In the genomic region with DNA sequence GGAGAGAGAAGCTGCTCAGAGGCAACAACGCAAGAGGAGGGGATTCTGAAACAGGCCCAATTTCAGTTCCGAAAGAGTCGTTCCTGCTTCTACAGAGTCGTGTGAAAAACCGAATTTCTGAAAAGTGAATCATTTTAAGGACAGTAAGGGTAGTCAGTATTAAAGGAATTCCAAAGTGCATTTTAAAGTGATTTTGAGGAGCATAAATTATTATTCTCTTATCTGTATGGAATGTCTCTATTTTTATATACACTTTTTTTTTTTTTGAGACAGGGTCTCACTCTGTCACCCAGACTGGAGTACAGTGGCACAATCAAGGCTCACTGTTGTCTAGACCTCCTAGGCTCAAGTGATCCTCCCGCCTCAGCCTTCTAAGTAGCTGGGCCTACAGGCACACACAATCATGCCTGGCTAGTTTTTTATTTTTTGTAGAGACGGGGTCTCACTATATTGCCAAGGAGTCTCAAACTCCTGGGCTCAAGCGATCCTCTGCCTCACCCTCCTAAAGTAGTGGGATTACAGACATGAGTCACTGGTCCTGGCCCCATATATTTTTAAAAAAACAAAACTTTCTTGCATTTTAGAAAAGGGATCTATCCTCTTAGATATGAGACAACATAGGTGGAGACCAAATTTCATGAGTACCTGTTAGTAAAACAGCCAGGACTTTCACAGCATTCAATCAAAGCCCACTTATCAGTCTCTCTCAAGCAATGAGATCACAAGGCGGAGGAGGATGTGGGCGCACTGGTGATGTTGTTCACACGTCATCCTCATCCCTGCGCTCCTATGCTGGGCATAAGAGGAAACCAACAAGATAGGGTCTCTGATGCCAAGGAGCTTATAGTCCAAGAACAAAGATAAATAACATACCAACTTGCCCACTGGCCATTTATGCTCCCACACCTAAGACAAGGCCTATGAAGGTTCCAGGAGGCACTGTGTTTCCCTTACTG, we compare ENCODE assay signal across 12 cellular contexts. TPM values are rescaled to one million over a fixed set of nuclear protein-coding genes. Genes with fewer than 3 reads are reported as not detected.
A peak's percentile ranks its signal among the peaks of the same experiment; 100 is the strongest.
DNase-seq lines count a peak whose midpoint lies in the region; ATAC-seq and TF ChIP-seq lines count a peak whose summit lies in the region.
"Had no signal": no experiment of that assay in that cellular context is flagged by ENCODE, and none has a peak within 500 bp of the region (broad histone marks: within the 10 kb centered on the region; RNA-seq: fewer than 3 reads in every experiment).

No MANE protein-coding gene starts in this region.

- peak overlapping the region; percentile 87 for H3K27ac Mint-ChIP-seq in activated CD8-positive, alpha-beta T cell treated with anti-CD3 and anti-CD28 coated beads for 36 hours

- POLR2A ChIA-PET in IMR-90 (lab: Charles Lee; ENCODE audit: unreplicated experiment) = no interaction called here
- POLR2A ChIA-PET in activated CD8-positive, alpha-beta T cell treated with anti-CD3 and anti-CD28 coated beads for 36 hours (lab: Charles Lee) = interaction anchor here (1.1 to 7.4 kb wide), 3 partner anchors 13 to 22 kb away, joined by 3 to 107 read pairs (median 4); no protein-coding TSS in a partner anchor

- no peak for TF ChIP-seq CTCF in IMR-90 (conservative IDR thresholded peaks at IDR 0.05; ENCODE audit: low read depth, low read length)
- TF ChIP-seq CTCF in activated CD8-positive, alpha-beta T cell treated with anti-CD3 and anti-CD28 coated beads for 36 hours (IDR thresholded peaks at IDR 0.05) = no peak

- peak overlapping the region; percentile 97 for H3K23ac ChIP-seq in IMR-90 (ENCODE audit: low read depth, low read length)

- no TSS peak for BruUV-seq in IMR-90 (replicated peaks; lab: Mats Ljungman, UMichigan)

- H3K79me1 ChIP-seq in IMR-90 (ENCODE audit: low read depth in 1 of 2, low read length in 2 of 2) = peaks cover 27 to 74% of the 10 kb centered on the region in 2 experiments

- peak overlapping the region; percentile 41; the same call in 1 of the 2 replicates for H3K9ac ChIP-seq in IMR-90 (ENCODE audit: low read depth, low read length)
- H3K9ac ChIP-seq: KMS-11 had no signal

- peak overlapping the region; percentile 97 for H3K14ac ChIP-seq in IMR-90 (replicated peaks; ENCODE audit: low read depth, low read length)

- peak overlapping the region; percentile 80 for H3K18ac ChIP-seq in IMR-90 (ENCODE audit: low read depth, low read length)

- peak overlapping the region; percentile 84 for H3K27ac ChIP-seq in IMR-90 (ENCODE audit: insufficient read depth, low read length)
- H3K27ac ChIP-seq: KMS-11 had no signal

- peak overlapping the region; percentile 94 for H2BK120ac ChIP-seq in IMR-90 (ENCODE audit: low read depth, low read length)

- H3K4me1 Mint-ChIP-seq in activated CD8-positive, alpha-beta T cell treated with anti-CD3 and anti-CD28 coated beads for 36 hours (ENCODE audit: low read depth) = peaks cover 65% of the 10 kb centered on the region
- H3K4me1 Mint-ChIP-seq: neural crest cell had no signal

- H3K4ac ChIP-seq in IMR-90 (ENCODE audit: low read depth, low read length) = peak overlapping the region; percentile 94

- peaks cover 11% of the 10 kb centered on the region for H3K4me1 ChIP-seq in IMR-90 (ENCODE audit: control insufficient read depth, insufficient read depth, low read length)

- H3K4me2 ChIP-seq in IMR-90 (ENCODE audit: low read depth, low read length) = peak overlapping the region; percentile 70; the same call in 1 of the 2 replicates
- H3K4me2 ChIP-seq: KMS-11 had no signal

- peak overlapping the region; percentile 60 for H4K5ac ChIP-seq in IMR-90 (ENCODE audit: low read depth, low read length)

- CTCF ChIA-PET in IMR-90 (lab: Yijun Ruan, JAX) = no interaction called here
- CTCF ChIA-PET in activated CD8-positive, alpha-beta T cell treated with anti-CD3 and anti-CD28 coated beads for 36 hours (lab: Charles Lee) = interaction anchor here (0.7 to 11.7 kb wide), 4 partner anchors 9 to 194 kb away, joined by 3 to 239 read pairs (median 4); partner anchors contain the start of gene HIC1

- H2BK15ac ChIP-seq in IMR-90 (ENCODE audit: low read depth, low read length) = peak overlapping the region; percentile 98; the same call in 2 of the 3 replicates

- H3K9me3 Mint-ChIP-seq in activated CD8-positive, alpha-beta T cell treated with anti-CD3 and anti-CD28 coated beads for 36 hours = peaks cover 4% of the 10 kb centered on the region

- H3K27me3 ChIP-seq in IMR-90 (ENCODE audit: control insufficient read depth, insufficient read depth, low read length) = no peaks in the 10 kb centered on the region

- H2AFZ ChIP-seq in IMR-90 (replicated peaks; ENCODE audit: low read length, poor library complexity) = no peak overlapping the region

- peaks cover 12% of the 10 kb centered on the region for H3K9me1 ChIP-seq in IMR-90 (ENCODE audit: insufficient read depth, low read length)

- intact Hi-C loops in IMR-90 (cut with micrococcal nuclease) (no loop called here), posterior cingulate gyrus (cut with DNase I) (no loop called here)
- intact Hi-C loops in activated CD8-positive, alpha-beta T cell treated with anti-CD3 and anti-CD28 coated beads for 36 hours (cut with micrococcal nuclease) = loop anchor here (5.0 kb wide), 1 partner anchor 87 kb away; the partner anchor contains the start of genes SGSM2 and TSR1

- H3K4me3 ChIP-seq in IMR-90 (ENCODE audit: insufficient read depth, low read depth, low read length) = no peak overlapping the region

- H2BK20ac ChIP-seq in IMR-90 (ENCODE audit: low read depth, low read length) = peak overlapping the region; percentile 91

- no peaks in the 10 kb centered on the region for H4K20me1 ChIP-seq in IMR-90 (ENCODE audit: insufficient read depth, low read length)

- ATAC-seq in IMR-90 (ENCODE audit: low read depth) (peak; percentile 63), HG02763 (IDR thresholded peaks at IDR 0.05; ENCODE audit: unreplicated experiment) (no peak)
- peak; percentile 52 for ATAC-seq in activated CD8-positive, alpha-beta T cell treated with anti-CD3 and anti-CD28 coated beads for 36 hours
- ATAC-seq: left colon had no signal

- peaks cover 3% of the 10 kb centered on the region for H3K36me3 ChIP-seq in IMR-90 (ENCODE audit: control insufficient read depth, insufficient read depth, low read length)

- peak overlapping the region; percentile 89 for H4K91ac ChIP-seq in IMR-90 (ENCODE audit: insufficient read depth, low read depth, low read length)

- peak overlapping the region; percentile 84 to 87; a peak in 3 of 4 replicates for H4K8ac ChIP-seq in IMR-90 (ENCODE audit: low read depth in 2 of 2, low read length in 2 of 2)

- peaks cover 56% of the 10 kb centered on the region for H3K36me3 Mint-ChIP-seq in activated CD8-positive, alpha-beta T cell treated with anti-CD3 and anti-CD28 coated beads for 36 hours (ENCODE audit: low read depth)

- peak overlapping the region; percentile 39 for H2AK9ac ChIP-seq in IMR-90 (replicated peaks; ENCODE audit: low read depth, low read length, poor library complexity)

- no peak for TF ChIP-seq RAD21 in IMR-90 (IDR thresholded peaks at IDR 0.05; ENCODE audit: low read length)

- peak overlapping the region; percentile 96; the same call in 1 of the 2 replicates for H2AK5ac ChIP-seq in IMR-90 (ENCODE audit: low read depth, low read length)

- no peak for TF ChIP-seq POLR2A in IMR-90 (IDR thresholded peaks at IDR 0.05; ENCODE audit: low read depth, low read length)

- H3K56ac ChIP-seq in IMR-90 (ENCODE audit: extremely low read depth, insufficient read depth, low read length) = peak overlapping the region; percentile 38; the same call in 1 of the 2 replicates

- dilution Hi-C loops in IMR-90 (cut with HindIII; ENCODE audit: low sequenced_read_pairs, unreplicated experiment) = no loop called here

- H3K27me3 Mint-ChIP-seq in activated CD8-positive, alpha-beta T cell treated with anti-CD3 and anti-CD28 coated beads for 36 hours = no peaks in the 10 kb centered on the region

- peak overlapping the region; percentile 34 for H3K4me3 Mint-ChIP-seq in activated CD8-positive, alpha-beta T cell treated with anti-CD3 and anti-CD28 coated beads for 36 hours
- H3K4me3 Mint-ChIP-seq: neural crest cell had no signal

- H3K9me3 ChIP-seq in IMR-90 (ENCODE audit: control insufficient read depth, insufficient read depth, low read length) = no peaks in the 10 kb centered on the region

- DNase-seq in IMR-90 = peak; percentile 58
- peak; percentile 85 for DNase-seq in activated CD8-positive, alpha-beta T cell treated with anti-CD3 and anti-CD28 coated beads for 36 hours
- peak; percentile 39 for DNase-seq in central memory CD4-positive, alpha-beta T cell
- peak; percentile 26 to 50 for DNase-seq in stimulated activated CD8-positive, alpha-beta memory T cell treated with anti-CD3 and anti-CD28 coated beads, Interleukin-15, amount 100 ng/mL, for 4 hours (ENCODE audit: low read depth in 2 of 2)
- no peak for DNase-seq in posterior cingulate gyrus
- no peak for DNase-seq in NCI-H2081 treated with DMSO at 0.1 percent for 48 hours (lab: John Stamatoyannopoulos, UW)
- DNase-seq: left colon, NCI-H345, RPMI8226 had no signal

- peak overlapping the region; percentile 88 for H2BK5ac ChIP-seq in IMR-90 (ENCODE audit: low read depth, low read length, poor library complexity, severe bottlenecking)

- 68% methylated on average over 4 of the region's 12 CpGs; no CpG with 5 or more reads in 1 of the 2 experiments for WGBS in IMR-90 (ENCODE audit: extremely low coverage in 2 of 2, insufficient read length in 1 of 2), 2 experiments

- in situ Hi-C loops in IMR-90 (cut with MboI; ENCODE audit: low sequenced_read_pairs) = no loop called here

TF ChIP-seq in IMR-90, 13 proteins besides CTCF, POLR2A, EP300 and RAD21 (continues in another document):
- TF ChIP-seq RCOR1 (IDR thresholded peaks at IDR 0.05; ENCODE audit: insufficient replicate concordance, low read length) (no peak), CHD1 (IDR thresholded peaks at IDR 0.05; ENCODE audit: low read depth, low read length) (no peak), SMC3 (IDR thresholded peaks at IDR 0.05; ENCODE audit: low read depth, low read length) (no peak), NFE2L2 (IDR thresholded peaks at IDR 0.05; ENCODE audit: low read depth, low read length) (no peak), MAZ (IDR thresholded peaks at IDR 0.05; ENCODE audit: borderline replicate concordance, low read depth, low read length) (no peak), MXI1 (IDR thresholded peaks at IDR 0.05; ENCODE audit: borderline replicate concordance, low read depth, low read length) (no peak), BHLHE40 (IDR thresholded peaks at IDR 0.05; ENCODE audit: low read depth, low read length) (no peak)

RNA-seq across cellular contexts. Expression of gene SMG6, which starts 53.2 kb away (rescaled TPM):
- 16.3 and 18.9 TPM in 2 replicates for total RNA-seq in IMR-90 (2012; rRNA removed)
- polyA plus RNA-seq in IMR-90 (2012; rRNA removed) = 23.5 and 30.3 TPM in 2 replicates
- polyA plus RNA-seq in IMR-90 (2012; cell fraction: cytosol; rRNA removed) = 17.7 and 31.5 TPM in 2 replicates
- polyA plus RNA-seq in IMR-90 (2012; cell fraction: nucleus; rRNA removed; ENCODE audit: low replicate concordance) = 32.6 and 45.9 TPM in 2 replicates
- 10 to 100 TPM; 39.6 to 40.4 TPM for total RNA-seq in activated CD8-positive, alpha-beta T cell treated with anti-CD3 and anti-CD28 coated beads for 36 hours

RNA-seq across cellular contexts. Expression of gene SRR, which starts 53.3 kb away (rescaled TPM):
- total RNA-seq in IMR-90 (2012; rRNA removed) = 38.0 and 52.7 TPM in 2 replicates
- 13.1 and 14.5 TPM in 2 replicates for polyA plus RNA-seq in IMR-90 (2012; rRNA removed)
- 11.2 and 12.0 TPM in 2 replicates for polyA plus RNA-seq in IMR-90 (2012; cell fraction: cytosol; rRNA removed)
- 2.8 and 8.8 TPM in 2 replicates for polyA plus RNA-seq in IMR-90 (2012; cell fraction: nucleus; rRNA removed; ENCODE audit: low replicate concordance)
- total RNA-seq in activated CD8-positive, alpha-beta T cell treated with anti-CD3 and anti-CD28 coated beads for 36 hours = 10 to 100 TPM in 1 of 2 experiments, 1 to 10 TPM in 1; 9.6 to 12.7 TPM

Comparison
In these comparisons a context has a peak if more than half of its experiments do, and no peak if none do; other contexts are left out.
1. DNase-seq: peak in IMR-90 (single experiment), activated CD8-positive, alpha-beta T cell treated with anti-CD3 and anti-CD28 coated beads for 36 hours (single experiment), central memory CD4-positive, alpha-beta T cell (single experiment) and stimulated activated CD8-positive, alpha-beta memory T cell treated with anti-CD3 and anti-CD28 coated beads, Interleukin-15, amount 100 ng/mL, for 4 hours (2 of 2); none in posterior cingulate gyrus (0 of 10) and NCI-H2081 treated with DMSO at 0.1 percent for 48 hours (single experiment).